Comparison of ENCODE assay signal across 10 cellular contexts in the genomic region with DNA sequence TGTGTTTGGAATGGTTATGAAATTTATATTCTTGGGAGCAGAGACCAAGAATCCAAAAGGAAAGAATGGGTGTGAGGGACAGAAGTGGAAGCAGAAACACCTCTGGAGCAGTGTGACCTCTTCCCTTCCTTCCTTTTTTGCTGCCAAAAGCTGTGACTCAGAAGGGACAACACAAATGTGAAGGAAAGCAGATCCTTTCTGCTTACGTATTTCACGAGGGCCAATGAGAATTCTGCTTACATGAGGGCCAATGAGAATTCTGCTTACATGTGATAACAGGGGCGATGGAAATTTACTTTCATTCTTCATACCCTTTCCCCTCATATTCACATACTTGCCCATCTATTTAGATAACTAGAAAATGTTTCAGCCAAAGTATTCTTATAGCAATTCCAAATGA.
DNase-seq lines count a peak whose midpoint lies in the region; TF ChIP-seq lines count a peak whose summit lies in the region.
"Had no signal": no experiment of that assay in that cellular context is flagged by ENCODE, and none has a peak within 500 bp of the region (broad histone marks: within the 10 kb centered on the region; RNA-seq: fewer than 3 reads in every experiment).

No MANE protein-coding gene starts in this region.

- H2AFZ ChIP-seq in mesenchymal stem cell (ENCODE audit: low read depth, low read length): no peak overlapping the region

- peaks cover 3% of the 10 kb centered on the region for H3K9me3 ChIP-seq in mesenchymal stem cell (ENCODE audit: control insufficient read depth, low read length)

- WGBS in mesenchymal stem cell: 65% methylated on average over 3 of the region's 3 CpGs

- no peaks in the 10 kb centered on the region for H3K36me3 Mint-ChIP-seq in nephron progenitor cell (ENCODE audit: low read depth)

- peak overlapping the region; percentile 56 for H3K9ac ChIP-seq in mesenchymal stem cell (ENCODE audit: low read length)

- no peak overlapping the region for H2BK12ac ChIP-seq in mesenchymal stem cell (ENCODE audit: low read length in 2 of 2)

- no peak overlapping the region for H4K8ac ChIP-seq in mesenchymal stem cell (ENCODE audit: low read length)

- H3K14ac ChIP-seq in mesenchymal stem cell (ENCODE audit: low read length in 2 of 2): no peak overlapping the region

- H2AK5ac ChIP-seq in mesenchymal stem cell (ENCODE audit: low read length, severe bottlenecking): no peak overlapping the region

- no peak for TF ChIP-seq CTCF in nephron progenitor cell (IDR thresholded peaks at IDR 0.05)

- no peaks in the 10 kb centered on the region for H3K27me3 Mint-ChIP-seq in nephron progenitor cell (ENCODE audit: low read depth, poor library complexity)
- H3K27me3 Mint-ChIP-seq: stimulated activated naive CD8-positive, alpha-beta T cell treated with anti-CD3 and anti-CD28 coated beads, Interleukin-15, Interleukin-2, amounts not matched to agents 100 ng/mL and 50 ng/mL, for 24 hours had no signal

- no peak overlapping the region for H3K4ac ChIP-seq in mesenchymal stem cell (ENCODE audit: low read depth in 1 of 2, low read length in 2 of 2)

- peaks cover 15% of the 10 kb centered on the region for H3K9me3 Mint-ChIP-seq in nephron progenitor cell
- H3K9me3 Mint-ChIP-seq: stimulated activated naive CD8-positive, alpha-beta T cell treated with anti-CD3 and anti-CD28 coated beads, Interleukin-15, Interleukin-2, amounts not matched to agents 100 ng/mL and 50 ng/mL, for 24 hours had no signal

- DNase-seq in AG20443 (ENCODE audit: low spot score) (peak; percentile 73), HS-27A (ENCODE audit: low read depth) (peak; percentile 69), brain pericyte (ENCODE audit: low read depth, low spot score) (peak; percentile 37), mesenchymal stem cell (peak; percentile 85), 8988T (no peak), nephron progenitor cell (no peak), NCI-H1092 treated with DMSO at 0.1 percent for 48 hours (lab: John Stamatoyannopoulos, UW) (no peak)
- no peak for DNase-seq in activated T-cell treated with anti-CD3 and anti-CD28 coated beads, Interleukin-2, amount 50 U/mL, for 1 hour
- DNase-seq: foreskin melanocyte had no signal

- H3K4me1 ChIP-seq in mesenchymal stem cell (ENCODE audit: control insufficient read depth, insufficient read depth, low read depth, low read length): no peaks in the 10 kb centered on the region

- H3K27ac Mint-ChIP-seq in nephron progenitor cell: no peak overlapping the region
- H3K27ac Mint-ChIP-seq: stimulated activated naive CD8-positive, alpha-beta T cell treated with anti-CD3 and anti-CD28 coated beads, Interleukin-15, Interleukin-2, amounts not matched to agents 100 ng/mL and 50 ng/mL, for 24 hours had no signal

- no peaks in the 10 kb centered on the region for H3K27me3 ChIP-seq in mesenchymal stem cell (ENCODE audit: control insufficient read depth in 1 of 2, insufficient read depth in 1 of 2, low read length in 2 of 2)

- H3K4me3 ChIP-seq in mesenchymal stem cell (ENCODE audit: insufficient read depth in 1 of 2, low read depth in 1 of 2, low read length in 2 of 2): peak overlapping the region in 1 of 2 experiments; percentile 40

- no peak overlapping the region for H2BK5ac ChIP-seq in mesenchymal stem cell (ENCODE audit: low read depth, low read length, poor library complexity, severe bottlenecking)

- H3K36me3 ChIP-seq in mesenchymal stem cell (ENCODE audit: control insufficient read depth in 1 of 2, insufficient read depth in 2 of 2, low read depth in 1 of 2, low read length in 2 of 2): no peaks in the 10 kb centered on the region

- no peak overlapping the region for H3K4me2 ChIP-seq in mesenchymal stem cell (ENCODE audit: low read length, poor library complexity, severe bottlenecking)

- no peak overlapping the region for H3K27ac ChIP-seq in mesenchymal stem cell (ENCODE audit: low read length, poor library complexity, severe bottlenecking)

- no peak overlapping the region for H3K23ac ChIP-seq in mesenchymal stem cell (ENCODE audit: low read length in 2 of 2)

- no peak overlapping the region for H2BK120ac ChIP-seq in mesenchymal stem cell (ENCODE audit: low read depth, low read length)

- H4K91ac ChIP-seq in mesenchymal stem cell (ENCODE audit: low read length): no peak overlapping the region

- H3K18ac ChIP-seq in mesenchymal stem cell (ENCODE audit: low read depth in 1 of 2, low read length in 2 of 2): no peak overlapping the region

- no peak overlapping the region for H3K4me3 Mint-ChIP-seq in nephron progenitor cell
- H3K4me3 Mint-ChIP-seq: stimulated activated naive CD8-positive, alpha-beta T cell treated with anti-CD3 and anti-CD28 coated beads, Interleukin-15, Interleukin-2, amounts not matched to agents 100 ng/mL and 50 ng/mL, for 24 hours had no signal

- no peaks in the 10 kb centered on the region for H3K4me1 Mint-ChIP-seq in nephron progenitor cell

- H3K79me1 ChIP-seq in mesenchymal stem cell (replicated peaks; ENCODE audit: low read length, poor library complexity, severe bottlenecking): no peaks in the 10 kb centered on the region

- no peak overlapping the region for H2BK15ac ChIP-seq in mesenchymal stem cell (ENCODE audit: low read depth, poor library complexity, severe bottlenecking)

Comparison
In these comparisons a context has a peak if more than half of its experiments do, and no peak if none do; other contexts are left out.
1. DNase-seq: peak in AG20443 (single experiment), HS-27A (single experiment), brain pericyte (single experiment) and mesenchymal stem cell (single experiment); none in 8988T (single experiment), activated T-cell treated with anti-CD3 and anti-CD28 coated beads, Interleukin-2, amount 50 U/mL, for 1 hour (single experiment), nephron progenitor cell (single experiment) and NCI-H1092 treated with DMSO at 0.1 percent for 48 hours (single experiment).